In the genomic region with DNA sequence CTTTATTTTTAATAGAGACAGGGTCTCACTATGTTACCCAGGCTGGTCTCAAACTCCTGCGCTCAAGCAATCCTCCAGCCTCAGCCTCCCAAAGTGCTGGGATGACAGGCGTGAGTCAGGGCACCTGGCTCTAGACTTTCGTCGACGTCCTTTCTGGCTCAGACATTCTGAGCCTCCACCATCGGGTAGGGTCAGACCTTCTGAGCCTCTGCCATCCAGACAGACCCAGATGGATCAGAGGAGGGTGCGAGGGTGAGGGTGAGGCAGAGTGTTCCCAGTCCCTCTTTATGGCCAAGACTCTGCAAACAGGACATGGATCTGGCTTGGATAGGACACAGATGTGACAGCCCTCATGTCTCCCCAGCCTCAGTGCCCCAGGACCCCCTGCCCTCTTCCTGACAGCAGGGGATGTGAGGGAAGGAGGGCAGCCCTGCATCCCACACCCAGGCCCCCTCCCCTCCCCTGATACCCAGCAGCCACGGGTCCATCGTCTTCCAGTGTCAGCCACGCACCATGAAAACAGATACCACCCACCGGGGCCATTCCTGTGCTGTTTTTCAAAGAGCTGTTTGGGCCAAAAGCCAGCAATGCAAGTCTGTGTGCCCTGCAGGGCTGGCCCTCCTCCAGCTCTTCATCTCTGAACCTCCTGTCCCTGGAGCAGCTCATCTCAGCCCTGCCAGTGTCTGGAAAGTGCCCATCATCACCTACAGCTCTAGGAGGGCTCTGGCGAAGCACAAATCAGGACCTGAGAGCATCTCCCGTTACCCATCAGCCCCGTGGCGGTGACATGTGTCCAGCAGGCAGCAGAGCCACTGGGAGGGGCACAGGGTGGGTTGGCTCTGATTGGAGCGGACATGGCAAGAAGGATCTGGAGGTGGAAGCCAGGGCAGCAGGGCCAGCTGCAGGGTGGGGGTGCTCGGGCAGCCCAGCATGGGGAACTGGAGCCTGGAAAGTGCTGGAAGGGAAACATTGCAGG, we compare ENCODE assay signal across 10 cellular contexts.
DNase-seq lines count a peak whose midpoint lies in the region; ATAC-seq and TF ChIP-seq lines count a peak whose summit lies in the region.
"Had no signal": no experiment of that assay in that cellular context is flagged by ENCODE, and none has a peak within 500 bp of the region (broad histone marks: within the 10 kb centered on the region; RNA-seq: fewer than 3 reads in every experiment).

No MANE protein-coding gene starts in this region.

- intact Hi-C loops in lower lobe of right lung (cut with DNase I) = loop anchor here (5.0 kb wide), 1 partner anchor 957 kb away; no protein-coding TSS in a partner anchor

- DNase-seq in COR-L47 (lab: John Stamatoyannopoulos, UW) (peak; percentile 49), NCI-H128 (lab: John Stamatoyannopoulos, UW; ENCODE audit: unreplicated experiment) (peak; percentile 6), lower lobe of right lung (peak; percentile 46), NCI-H226 (no peak), WTC11 (ENCODE audit: low spot score) (no peak)

- H3K4me3 ChIP-seq in lower lobe of right lung = no peak overlapping the region
- H3K4me3 ChIP-seq: HAP-1 had no signal

- H3K27ac ChIP-seq in VCaP = peak overlapping the region; percentile 59; the same call in 1 of the 2 replicates
- no peak overlapping the region for H3K27ac ChIP-seq in lower lobe of right lung

- H3K27ac Mint-ChIP-seq in WTC11 = no peak overlapping the region
- H3K27ac Mint-ChIP-seq: stimulated activated naive CD8-positive, alpha-beta T cell treated with anti-CD3 and anti-CD28 coated beads, Interleukin-15, Interleukin-2, amounts not matched to agents 100 ng/mL and 50 ng/mL, for 24 hours had no signal

- H3K9me3 Mint-ChIP-seq in WTC11 = no peaks in the 10 kb centered on the region
- H3K9me3 Mint-ChIP-seq: stimulated activated naive CD8-positive, alpha-beta T cell treated with anti-CD3 and anti-CD28 coated beads, Interleukin-15, Interleukin-2, amounts not matched to agents 100 ng/mL and 50 ng/mL, for 24 hours had no signal

- H3K27me3 Mint-ChIP-seq in WTC11 (ENCODE audit: low read depth) = no peaks in the 10 kb centered on the region; the same call in 1 of the 2 replicates
- H3K27me3 Mint-ChIP-seq: stimulated activated naive CD8-positive, alpha-beta T cell treated with anti-CD3 and anti-CD28 coated beads, Interleukin-15, Interleukin-2, amounts not matched to agents 100 ng/mL and 50 ng/mL, for 24 hours had no signal

- ATAC-seq in lower lobe of right lung (no peak), HG02798 (IDR thresholded peaks at IDR 0.05; ENCODE audit: poor library complexity, unreplicated experiment) (no peak), WTC11 (no peak), HG03571 (IDR thresholded peaks at IDR 0.05; ENCODE audit: unreplicated experiment) (no peak)

- POLR2A ChIA-PET in WTC11 (lab: Charles Lee) = interaction anchor here (0.8 kb wide), 1 partner anchor 832 kb away, joined by 4 read pairs; no protein-coding TSS in a partner anchor

- H3K9me3 ChIP-seq in lower lobe of right lung = no peaks in the 10 kb centered on the region
- H3K9me3 ChIP-seq: HAP-1 had no signal

- TF ChIP-seq CTCF in VCaP (conservative IDR thresholded peaks at IDR 0.05) (no peak), lower lobe of right lung (IDR thresholded peaks at IDR 0.05) (no peak), WTC11 (IDR thresholded peaks at IDR 0.05) (no peak)

- peaks cover 9% of the 10 kb centered on the region for H3K36me3 ChIP-seq in lower lobe of right lung
- H3K36me3 ChIP-seq: HAP-1 had no signal

- H3K4me1 ChIP-seq in lower lobe of right lung = peaks cover 22% of the 10 kb centered on the region

- no peaks in the 10 kb centered on the region for H3K36me3 Mint-ChIP-seq in WTC11

- 0 out of 2 replicates have a peak, but pooled peaks cover 5% of the 10 kb centered on the region for H3K4me1 Mint-ChIP-seq in WTC11

- CTCF ChIA-PET in WTC11 (lab: Charles Lee) = interaction anchor here (0.6 to 3.2 kb wide), 67 partner anchors 10 to 956 kb away, joined by 3 to 34 read pairs (median 7); a partner anchor contains a TSS

- H3K27me3 ChIP-seq in lower lobe of right lung (ENCODE audit: low read depth) = no peaks in the 10 kb centered on the region

- H3K4me3 Mint-ChIP-seq in WTC11 = no peak overlapping the region
- H3K4me3 Mint-ChIP-seq: stimulated activated naive CD8-positive, alpha-beta T cell treated with anti-CD3 and anti-CD28 coated beads, Interleukin-15, Interleukin-2, amounts not matched to agents 100 ng/mL and 50 ng/mL, for 24 hours had no signal

TF ChIP-seq in WTC11, 78 proteins besides CTCF, POLR2A, EP300 and RAD21 (continues in another document):
- TF ChIP-seq IRF2 (CRISPR knock-in tag; IDR thresholded peaks at IDR 0.05; ENCODE audit: borderline replicate concordance, low read depth) (no peak), GRHL2 (CRISPR knock-in tag; IDR thresholded peaks at IDR 0.05; ENCODE audit: insufficient replicate concordance, severe bottlenecking) (no peak), FOXJ3 (CRISPR knock-in tag; IDR thresholded peaks at IDR 0.05; ENCODE audit: borderline replicate concordance) (no peak), ZNF396 (CRISPR knock-in tag; IDR thresholded peaks at IDR 0.05; ENCODE audit: borderline replicate concordance) (no peak), ZNF671 (CRISPR knock-in tag; IDR thresholded peaks at IDR 0.05) (no peak), TCF7 (CRISPR knock-in tag; IDR thresholded peaks at IDR 0.05; ENCODE audit: low read depth) (no peak), MYBL2 (CRISPR knock-in tag; IDR thresholded peaks at IDR 0.05) (no peak), ZNF423 (CRISPR knock-in tag; IDR thresholded peaks at IDR 0.05) (no peak)
- TF ChIP-seq, protein P1, sequence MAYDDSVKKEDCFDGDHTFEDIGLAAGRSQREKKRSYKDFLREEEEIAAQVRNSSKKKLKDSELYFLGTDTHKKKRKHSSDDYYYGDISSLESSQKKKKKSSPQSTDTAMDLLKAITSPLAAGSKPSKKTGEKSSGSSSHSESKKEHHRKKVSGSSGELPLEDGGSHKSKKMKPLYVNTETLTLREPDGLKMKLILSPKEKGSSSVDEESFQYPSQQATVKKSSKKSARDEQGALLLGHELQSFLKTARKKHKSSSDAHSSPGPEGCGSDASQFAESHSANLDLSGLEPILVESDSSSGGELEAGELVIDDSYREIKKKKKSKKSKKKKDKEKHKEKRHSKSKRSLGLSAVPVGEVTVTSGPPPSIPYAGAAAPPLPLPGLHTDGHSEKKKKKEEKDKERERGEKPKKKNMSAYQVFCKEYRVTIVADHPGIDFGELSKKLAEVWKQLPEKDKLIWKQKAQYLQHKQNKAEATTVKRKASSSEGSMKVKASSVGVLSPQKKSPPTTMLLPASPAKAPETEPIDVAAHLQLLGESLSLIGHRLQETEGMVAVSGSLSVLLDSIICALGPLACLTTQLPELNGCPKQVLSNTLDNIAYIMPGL (CRISPR knock-in tag; IDR thresholded peaks at IDR 0.05) = no peak
- TF ChIP-seq, protein P2, sequence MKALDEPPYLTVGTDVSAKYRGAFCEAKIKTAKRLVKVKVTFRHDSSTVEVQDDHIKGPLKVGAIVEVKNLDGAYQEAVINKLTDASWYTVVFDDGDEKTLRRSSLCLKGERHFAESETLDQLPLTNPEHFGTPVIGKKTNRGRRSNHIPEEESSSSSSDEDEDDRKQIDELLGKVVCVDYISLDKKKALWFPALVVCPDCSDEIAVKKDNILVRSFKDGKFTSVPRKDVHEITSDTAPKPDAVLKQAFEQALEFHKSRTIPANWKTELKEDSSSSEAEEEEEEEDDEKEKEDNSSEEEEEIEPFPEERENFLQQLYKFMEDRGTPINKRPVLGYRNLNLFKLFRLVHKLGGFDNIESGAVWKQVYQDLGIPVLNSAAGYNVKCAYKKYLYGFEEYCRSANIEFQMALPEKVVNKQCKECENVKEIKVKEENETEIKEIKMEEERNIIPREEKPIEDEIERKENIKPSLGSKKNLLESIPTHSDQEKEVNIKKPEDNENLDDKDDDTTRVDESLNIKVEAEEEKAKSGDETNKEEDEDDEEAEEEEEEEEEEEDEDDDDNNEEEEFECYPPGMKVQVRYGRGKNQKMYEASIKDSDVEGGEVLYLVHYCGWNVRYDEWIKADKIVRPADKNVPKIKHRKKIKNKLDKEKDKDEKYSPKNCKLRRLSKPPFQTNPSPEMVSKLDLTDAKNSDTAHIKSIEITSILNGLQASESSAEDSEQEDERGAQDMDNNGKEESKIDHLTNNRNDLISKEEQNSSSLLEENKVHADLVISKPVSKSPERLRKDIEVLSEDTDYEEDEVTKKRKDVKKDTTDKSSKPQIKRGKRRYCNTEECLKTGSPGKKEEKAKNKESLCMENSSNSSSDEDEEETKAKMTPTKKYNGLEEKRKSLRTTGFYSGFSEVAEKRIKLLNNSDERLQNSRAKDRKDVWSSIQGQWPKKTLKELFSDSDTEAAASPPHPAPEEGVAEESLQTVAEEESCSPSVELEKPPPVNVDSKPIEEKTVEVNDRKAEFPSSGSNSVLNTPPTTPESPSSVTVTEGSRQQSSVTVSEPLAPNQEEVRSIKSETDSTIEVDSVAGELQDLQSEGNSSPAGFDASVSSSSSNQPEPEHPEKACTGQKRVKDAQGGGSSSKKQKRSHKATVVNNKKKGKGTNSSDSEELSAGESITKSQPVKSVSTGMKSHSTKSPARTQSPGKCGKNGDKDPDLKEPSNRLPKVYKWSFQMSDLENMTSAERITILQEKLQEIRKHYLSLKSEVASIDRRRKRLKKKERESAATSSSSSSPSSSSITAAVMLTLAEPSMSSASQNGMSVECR (CRISPR knock-in tag; IDR thresholded peaks at IDR 0.05; ENCODE audit: borderline replicate concordance) = no peak
- TF ChIP-seq, protein P3, sequence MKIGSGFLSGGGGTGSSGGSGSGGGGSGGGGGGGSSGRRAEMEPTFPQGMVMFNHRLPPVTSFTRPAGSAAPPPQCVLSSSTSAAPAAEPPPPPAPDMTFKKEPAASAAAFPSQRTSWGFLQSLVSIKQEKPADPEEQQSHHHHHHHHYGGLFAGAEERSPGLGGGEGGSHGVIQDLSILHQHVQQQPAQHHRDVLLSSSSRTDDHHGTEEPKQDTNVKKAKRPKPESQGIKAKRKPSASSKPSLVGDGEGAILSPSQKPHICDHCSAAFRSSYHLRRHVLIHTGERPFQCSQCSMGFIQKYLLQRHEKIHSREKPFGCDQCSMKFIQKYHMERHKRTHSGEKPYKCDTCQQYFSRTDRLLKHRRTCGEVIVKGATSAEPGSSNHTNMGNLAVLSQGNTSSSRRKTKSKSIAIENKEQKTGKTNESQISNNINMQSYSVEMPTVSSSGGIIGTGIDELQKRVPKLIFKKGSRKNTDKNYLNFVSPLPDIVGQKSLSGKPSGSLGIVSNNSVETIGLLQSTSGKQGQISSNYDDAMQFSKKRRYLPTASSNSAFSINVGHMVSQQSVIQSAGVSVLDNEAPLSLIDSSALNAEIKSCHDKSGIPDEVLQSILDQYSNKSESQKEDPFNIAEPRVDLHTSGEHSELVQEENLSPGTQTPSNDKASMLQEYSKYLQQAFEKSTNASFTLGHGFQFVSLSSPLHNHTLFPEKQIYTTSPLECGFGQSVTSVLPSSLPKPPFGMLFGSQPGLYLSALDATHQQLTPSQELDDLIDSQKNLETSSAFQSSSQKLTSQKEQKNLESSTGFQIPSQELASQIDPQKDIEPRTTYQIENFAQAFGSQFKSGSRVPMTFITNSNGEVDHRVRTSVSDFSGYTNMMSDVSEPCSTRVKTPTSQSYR (CRISPR knock-in tag; IDR thresholded peaks at IDR 0.05) = no peak

Comparison
In these comparisons a context has a peak if more than half of its experiments do, and no peak if none do; other contexts are left out.
1. DNase-seq: peak in COR-L47 (single experiment), NCI-H128 (single experiment) and lower lobe of right lung (single experiment); none in NCI-H226 (single experiment) and WTC11 (single experiment).